In the genomic region with DNA sequence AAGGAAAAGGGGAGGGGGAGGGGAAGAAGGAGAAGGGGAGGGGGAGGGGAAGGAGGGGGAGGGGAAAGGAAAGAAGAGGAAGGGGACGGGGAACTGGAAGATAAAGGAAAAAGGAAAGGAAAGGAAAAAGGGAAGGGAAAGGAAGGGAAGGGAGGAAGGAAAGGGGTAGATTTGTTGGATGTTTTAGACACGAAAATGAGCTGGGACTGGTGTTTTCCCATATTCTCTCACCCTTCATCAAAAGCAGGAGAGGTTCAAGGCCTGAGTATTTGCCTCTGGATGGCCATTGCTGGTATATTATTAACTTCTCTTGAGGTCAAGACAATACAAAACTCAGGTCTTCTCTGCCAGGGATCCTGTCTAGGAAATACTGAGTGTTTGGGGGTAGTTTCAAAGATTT, we compare ENCODE assay signal across 29 cellular contexts.
"Had no signal": no experiment of that assay in that cellular context is flagged by ENCODE, and none has a peak within 500 bp of the region (broad histone marks: within the 10 kb centered on the region; RNA-seq: fewer than 3 reads in every experiment).

No MANE protein-coding gene starts in this region.

- H3K36me3 Mint-ChIP-seq: stimulated activated effector memory CD8-positive, alpha-beta T cell treated with anti-CD3 and anti-CD28 coated beads, Interleukin-12 subunit alpha, Interleukin-12 subunit beta, amount 100 ng/mL, for 72 hours; stimulated activated memory B cell treated with anti-CD40 and anti-IgM and Interleukin-4, amounts not matched to agents 10 μg/mL and 1 μg/mL and 100 μg/mL, for 72 hours; stimulated activated naive B cell treated with anti-CD40 and anti-IgM and Interleukin-4, amounts not matched to agents 10 μg/mL and 1 μg/mL and 100 μg/mL, for 72 hours; type B pancreatic cell had no signal

- H3K9me3 Mint-ChIP-seq: stimulated activated memory B cell treated with anti-CD40 and anti-IgM and Interleukin-4, amounts not matched to agents 10 μg/mL and 1 μg/mL and 100 μg/mL, for 72 hours; stimulated activated naive CD8-positive, alpha-beta T cell treated with anti-CD3 and anti-CD28 coated beads, Interleukin-15, Interleukin-2, amounts not matched to agents 100 ng/mL and 50 ng/mL, for 24 hours; type B pancreatic cell had no signal

- H3K4me1 Mint-ChIP-seq: stimulated activated effector memory CD8-positive, alpha-beta T cell treated with anti-CD3 and anti-CD28 coated beads, Interleukin-12 subunit alpha, Interleukin-12 subunit beta, amount 100 ng/mL, for 72 hours; stimulated activated memory B cell treated with anti-CD40 and anti-IgM and Interleukin-4, amounts not matched to agents 10 μg/mL and 1 μg/mL and 100 μg/mL, for 72 hours; stimulated activated naive B cell treated with anti-CD40 and anti-IgM and Interleukin-4, amounts not matched to agents 10 μg/mL and 1 μg/mL and 100 μg/mL, for 72 hours; stimulated activated naive CD8-positive, alpha-beta T cell treated with anti-CD3 and anti-CD28 coated beads, Interleukin-15, amount 100 ng/mL, for 72 hours had no signal

- FAIRE-seq: urothelium cell line had no signal

- H3K4me3 ChIP-seq: stomach, suprapubic skin, testis, thoracic aorta, thyroid gland, tibial artery, tibial nerve, transverse colon, upper lobe of left lung, upper lobe of right lung, uterus, vagina had no signal

- H3K27me3 Mint-ChIP-seq: stimulated activated memory B cell treated with anti-CD40 and anti-IgM and Interleukin-4, amounts not matched to agents 10 μg/mL and 1 μg/mL and 100 μg/mL, for 72 hours; stimulated activated naive B cell treated with anti-CD40 and anti-IgM and Interleukin-4, amounts not matched to agents 10 μg/mL and 1 μg/mL and 100 μg/mL, for 72 hours; stimulated activated naive CD8-positive, alpha-beta T cell treated with anti-CD3 and anti-CD28 coated beads, Interleukin-15, amount 100 ng/mL, for 72 hours; stimulated activated naive CD8-positive, alpha-beta T cell treated with anti-CD3 and anti-CD28 coated beads, Interleukin-15, Interleukin-2, amounts not matched to agents 100 ng/mL and 50 ng/mL, for 24 hours; type B pancreatic cell had no signal

- H3K4me3 Mint-ChIP-seq: stimulated activated effector memory CD8-positive, alpha-beta T cell treated with anti-CD3 and anti-CD28 coated beads, Interleukin-12 subunit alpha, Interleukin-12 subunit beta, amount 100 ng/mL, for 72 hours; stimulated activated memory B cell treated with anti-CD40 and anti-IgM and Interleukin-4, amounts not matched to agents 10 μg/mL and 1 μg/mL and 100 μg/mL, for 72 hours; stimulated activated naive B cell treated with anti-CD40 and anti-IgM and Interleukin-4, amounts not matched to agents 10 μg/mL and 1 μg/mL and 100 μg/mL, for 72 hours; stimulated activated naive CD8-positive, alpha-beta T cell treated with anti-CD3 and anti-CD28 coated beads, Interleukin-15, amount 100 ng/mL, for 72 hours; stimulated activated naive CD8-positive, alpha-beta T cell treated with anti-CD3 and anti-CD28 coated beads, Interleukin-15, Interleukin-2, amounts not matched to agents 100 ng/mL and 50 ng/mL, for 24 hours; type B pancreatic cell had no signal

- H3K27me3 ChIP-seq: stomach, suprapubic skin, testis, thyroid gland, tibial artery, tibial nerve, transverse colon, upper lobe of left lung, upper lobe of right lung, uterus, vagina had no signal

- H3K27ac Mint-ChIP-seq: stimulated activated effector memory CD8-positive, alpha-beta T cell treated with anti-CD3 and anti-CD28 coated beads, Interleukin-12 subunit alpha, Interleukin-12 subunit beta, amount 100 ng/mL, for 72 hours; stimulated activated memory B cell treated with anti-CD40 and anti-IgM and Interleukin-4, amounts not matched to agents 10 μg/mL and 1 μg/mL and 100 μg/mL, for 72 hours; stimulated activated naive B cell treated with anti-CD40 and anti-IgM and Interleukin-4, amounts not matched to agents 10 μg/mL and 1 μg/mL and 100 μg/mL, for 72 hours; stimulated activated naive CD8-positive, alpha-beta T cell treated with anti-CD3 and anti-CD28 coated beads, Interleukin-15, Interleukin-2, amounts not matched to agents 100 ng/mL and 50 ng/mL, for 24 hours; type B pancreatic cell had no signal

- H3K36me3 ChIP-seq: stomach, suprapubic skin, thoracic aorta, thyroid gland, tibial artery, tibial nerve, transverse colon, upper lobe of left lung, upper lobe of right lung, uterus, vagina had no signal

- H3K9me3 ChIP-seq: stomach, suprapubic skin, testis, thoracic aorta, thyroid gland, tibial artery, tibial nerve, transverse colon, upper lobe of left lung, upper lobe of right lung, uterus, vagina had no signal

- H3K4me1 ChIP-seq: stomach, thyroid gland, tibial artery, tibial nerve, transverse colon, upper lobe of left lung, upper lobe of right lung, uterus, vagina had no signal

- ATAC-seq: stimulated activated effector memory CD8-positive, alpha-beta T cell treated with anti-CD3 and anti-CD28 coated beads, Interleukin-12 subunit alpha, Interleukin-12 subunit beta, amount 100 ng/mL, for 72 hours; stimulated activated memory B cell treated with anti-CD40 and anti-IgM and Interleukin-4, amounts not matched to agents 10 μg/mL and 1 μg/mL and 100 μg/mL, for 72 hours; stimulated activated naive B cell treated with anti-CD40 and anti-IgM and Interleukin-4, amounts not matched to agents 10 μg/mL and 1 μg/mL and 100 μg/mL, for 72 hours; stimulated activated naive CD8-positive, alpha-beta T cell treated with anti-CD3 and anti-CD28 coated beads, Interleukin-15, amount 100 ng/mL, for 72 hours; stimulated activated naive CD8-positive, alpha-beta T cell treated with anti-CD3 and anti-CD28 coated beads, Interleukin-15, Interleukin-2, amounts not matched to agents 100 U/mL and 50 U/mL, for 24 hours; upper lobe of right lung had no signal

- H3K27ac ChIP-seq: stomach, suprapubic skin, testis, thoracic aorta, thyroid gland, tibial artery, tibial nerve, transverse colon, upper lobe of left lung, upper lobe of right lung, uterus, vagina had no signal

- DNase-seq: stimulated activated CD4-positive, alpha-beta T cell treated with anti-CD3 and anti-CD28 coated beads, Interleukin-2, amount 100 ng/mL, for 48 hours; stimulated activated CD4-positive, alpha-beta T cell treated with anti-CD3 and anti-CD28 coated beads, Interleukin-4, amount 100 ng/mL, for 1 hour; stimulated activated CD4-positive, alpha-beta T cell treated with anti-CD3 and anti-CD28 coated beads, Interleukin-4, amount 100 ng/mL, for 24 hours; stimulated activated CD4-positive, alpha-beta T cell treated with anti-CD3 and anti-CD28 coated beads, Interleukin-4, amount 100 ng/mL, for 4 hours; stimulated activated CD8-positive, alpha-beta memory T cell treated with anti-CD3 and anti-CD28 coated beads, Interleukin-4, amount 100 ng/mL, for 48 hours; stimulated activated naive B cell treated with anti-CD40 and anti-IgM and Interleukin-4, amounts not matched to agents 10 μg/mL and 1 μg/mL and 100 μg/mL, for 72 hours; stimulated activated naive CD4-positive, alpha-beta T cell; stimulated activated naive CD4-positive, alpha-beta T cell treated with Interleukin-2 at 50 U/mL for 16 hours; stimulated activated naive CD8-positive, alpha-beta T cell treated with anti-CD3 and anti-CD28 coated beads, Interleukin-15, amount 100 ng/mL, for 72 hours; stimulated activated naive CD8-positive, alpha-beta T cell treated with anti-CD3 and anti-CD28 coated beads, Interleukin-15, Interleukin-2, amounts not matched to agents 100 U/mL and 50 U/mL, for 24 hours; stomach; substantia nigra; testis; thyroid gland; tibial artery; transverse colon; trophoblast cell; upper lobe of left lung; upper lobe of right lung; uterus had no signal
